In the genomic region with DNA sequence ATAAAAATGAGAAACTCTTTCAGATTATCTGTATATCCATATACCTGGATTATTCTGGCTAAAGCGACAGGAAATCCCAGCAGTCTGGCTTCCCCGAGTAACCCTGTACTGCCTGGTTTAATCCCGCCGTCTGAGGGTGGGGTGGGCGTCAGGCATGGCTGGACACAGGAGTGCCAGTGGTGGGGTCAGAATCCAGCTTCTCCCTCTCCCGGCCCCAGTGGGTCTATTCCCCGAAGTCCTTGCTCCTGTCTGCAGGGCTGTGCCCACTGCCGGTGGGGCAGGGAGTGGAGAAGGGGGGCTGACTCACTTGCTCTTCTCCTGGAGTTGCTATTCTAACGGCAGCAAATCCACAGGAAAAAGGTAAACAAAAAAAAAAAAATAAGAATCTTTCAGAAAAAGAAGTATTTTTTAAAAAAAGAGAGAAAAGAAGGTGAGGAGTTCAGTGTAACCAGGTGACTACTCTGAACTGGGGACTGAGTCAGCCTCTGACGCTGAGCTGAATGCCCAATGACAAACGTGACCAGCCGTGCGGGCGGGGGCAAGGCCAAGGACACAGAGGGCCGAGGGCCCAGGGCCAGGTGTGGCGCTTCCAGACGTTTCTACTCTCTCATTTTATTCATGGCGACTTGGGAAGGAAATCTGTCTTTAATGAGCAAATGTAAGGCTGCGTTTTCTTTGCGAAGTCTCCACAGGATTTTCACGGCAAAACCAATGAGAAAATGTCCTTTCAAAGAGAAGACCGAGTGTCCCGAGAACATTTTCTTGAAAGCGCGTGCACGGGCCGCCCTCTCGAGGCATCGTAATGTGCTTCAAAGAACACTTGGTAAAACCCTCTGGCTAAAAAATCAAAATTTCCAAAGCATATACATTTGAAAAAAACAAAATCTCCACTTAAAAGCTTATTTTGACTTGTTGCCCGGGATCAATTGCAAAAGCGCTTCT, we compare ENCODE assay signal across 15 cellular contexts. TPM values are rescaled to one million over a fixed set of nuclear protein-coding genes. Genes with fewer than 3 reads are reported as not detected.
"Had no signal": no experiment of that assay in that cellular context is flagged by ENCODE, and none has a peak within 500 bp of the region (broad histone marks: within the 10 kb centered on the region; RNA-seq: fewer than 3 reads in every experiment).

No MANE protein-coding gene starts in this region.

- H3K27ac ChIP-seq: cardiac muscle cell, epithelial cell of prostate had no signal

- H3K27me3 ChIP-seq: cardiac muscle cell had no signal

- H3K27ac Mint-ChIP-seq: activated naive CD8-positive, alpha-beta T cell treated with anti-CD3 and anti-CD28 coated beads, Interleukin-2, amount 10 ng/mL, durations not matched to agents 7 days and 5 days; memory B cell; nephron had no signal

- H3K4me3 ChIP-seq: cardiac muscle cell, coronary artery had no signal

- H3K36me3 ChIP-seq: cardiac muscle cell had no signal

- H3K36me3 Mint-ChIP-seq: activated naive CD8-positive, alpha-beta T cell treated with anti-CD3 and anti-CD28 coated beads, Interleukin-2, amount 10 ng/mL, durations not matched to agents 7 days and 5 days had no signal

- ATAC-seq: activated T-cell treated with anti-CD3 and anti-CD28 coated beads, Interleukin-2, amount 50 U/mL, for 4 hours had no signal

- DNase-seq: activated CD4-positive, alpha-beta T cell treated with anti-CD3 and anti-CD28 coated beads, Interleukin-2, amount 50 U/mL, for 48 hours; activated CD4-positive, CD25-positive, alpha-beta regulatory T cell treated with anti-CD3 and anti-CD28 coated beads, Interleukin-2, amount 50 U/mL, for 72 hours; activated effector memory CD4-positive, alpha-beta T cell treated with anti-CD3 and anti-CD28 coated beads, Interleukin-2, amount 50 U/mL, for 16 hours; activated naive CD8-positive, alpha-beta T cell treated with anti-CD3 and anti-CD28 coated beads, Interleukin-2, amount 10 ng/mL, durations not matched to agents 7 days and 5 days; activated T-cell treated with anti-CD3 and anti-CD28 coated beads, Interleukin-2, amount 50 U/mL, for 4 hours; effector memory CD4-positive, alpha-beta T cell; SIG-M5; stimulated activated CD4-positive, alpha-beta T cell treated with anti-CD3 and anti-CD28 coated beads, Interleukin-15, amount 100 ng/mL, for 24 hours; trophoblast cell had no signal

- H3K9me3 Mint-ChIP-seq: activated naive CD8-positive, alpha-beta T cell treated with anti-CD3 and anti-CD28 coated beads, Interleukin-2, amount 10 ng/mL, durations not matched to agents 7 days and 5 days; activated T-cell treated with anti-CD3 and anti-CD28 coated beads, Interleukin-2, amount 50 U/mL, for 4 hours; nephron had no signal

RNA-seq across cellular contexts. Expression of a gene that starts 20.2 kb away (rescaled TPM):
- total RNA-seq: activated naive CD8-positive, alpha-beta T cell treated with anti-CD3 and anti-CD28 coated beads, Interleukin-2, amount 10 ng/mL, durations not matched to agents 7 days and 5 days; T-helper 2 cell treated with Interferon-gamma antibody and Interleukin-4, amounts not matched to agents 100 ng/mL and 5 ng/mL, for 36 hours had no signal

RNA-seq across cellular contexts. Expression of a gene that starts 36.1 kb away (rescaled TPM):
- total RNA-seq: activated naive CD8-positive, alpha-beta T cell treated with anti-CD3 and anti-CD28 coated beads, Interleukin-2, amount 10 ng/mL, durations not matched to agents 7 days and 5 days; activated T-cell treated with anti-CD3 and anti-CD28 coated beads, Interleukin-2, amount 50 U/mL, for 4 hours; T-helper 2 cell treated with Interferon-gamma antibody and Interleukin-4, amounts not matched to agents 100 ng/mL and 5 ng/mL, for 36 hours had no signal

RNA-seq across cellular contexts. Expression of a gene that starts 47.8 kb away (rescaled TPM):
- total RNA-seq: activated naive CD8-positive, alpha-beta T cell treated with anti-CD3 and anti-CD28 coated beads, Interleukin-2, amount 10 ng/mL, durations not matched to agents 7 days and 5 days; activated T-cell treated with anti-CD3 and anti-CD28 coated beads, Interleukin-2, amount 50 U/mL, for 4 hours; T-helper 2 cell treated with Interferon-gamma antibody and Interleukin-4, amounts not matched to agents 100 ng/mL and 5 ng/mL, for 36 hours had no signal
